In the genomic region with DNA sequence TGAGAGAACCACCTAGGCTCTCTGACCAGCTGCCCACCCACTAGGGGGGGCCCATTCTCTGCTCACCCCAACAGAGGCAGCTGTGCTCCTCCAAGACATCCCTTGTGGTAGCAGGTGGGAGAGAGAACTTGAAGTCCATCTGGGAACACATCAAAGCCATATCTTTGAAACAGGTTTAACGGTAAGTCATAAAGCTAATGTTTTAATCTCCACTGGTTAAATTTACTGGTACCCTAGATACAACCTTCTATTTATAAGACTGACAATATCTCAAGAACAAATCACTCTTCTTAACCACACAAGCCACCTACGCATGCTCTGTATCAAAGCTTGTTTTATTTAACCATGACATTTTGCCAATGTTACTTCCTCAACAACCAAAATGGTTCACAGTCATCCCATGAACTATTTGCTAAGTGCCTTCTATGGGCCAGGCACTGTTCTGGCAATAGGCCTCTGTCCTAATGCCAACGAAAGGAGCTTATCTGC, we compare ENCODE assay signal across 1 cellular context.
TF ChIP-seq lines count a peak whose summit lies in the region.

No MANE protein-coding gene starts in this region.

TF ChIP-seq in K562, 482 proteins besides CTCF, POLR2A, EP300 and RAD21:
- TF ChIP-seq, protein P1, sequence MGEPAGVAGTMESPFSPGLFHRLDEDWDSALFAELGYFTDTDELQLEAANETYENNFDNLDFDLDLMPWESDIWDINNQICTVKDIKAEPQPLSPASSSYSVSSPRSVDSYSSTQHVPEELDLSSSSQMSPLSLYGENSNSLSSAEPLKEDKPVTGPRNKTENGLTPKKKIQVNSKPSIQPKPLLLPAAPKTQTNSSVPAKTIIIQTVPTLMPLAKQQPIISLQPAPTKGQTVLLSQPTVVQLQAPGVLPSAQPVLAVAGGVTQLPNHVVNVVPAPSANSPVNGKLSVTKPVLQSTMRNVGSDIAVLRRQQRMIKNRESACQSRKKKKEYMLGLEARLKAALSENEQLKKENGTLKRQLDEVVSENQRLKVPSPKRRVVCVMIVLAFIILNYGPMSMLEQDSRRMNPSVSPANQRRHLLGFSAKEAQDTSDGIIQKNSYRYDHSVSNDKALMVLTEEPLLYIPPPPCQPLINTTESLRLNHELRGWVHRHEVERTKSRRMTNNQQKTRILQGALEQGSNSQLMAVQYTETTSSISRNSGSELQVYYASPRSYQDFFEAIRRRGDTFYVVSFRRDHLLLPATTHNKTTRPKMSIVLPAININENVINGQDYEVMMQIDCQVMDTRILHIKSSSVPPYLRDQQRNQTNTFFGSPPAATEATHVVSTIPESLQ (CRISPR knock-in tag; IDR thresholded peaks at IDR 0.05) = no peak
- no peak for TF ChIP-seq POLR2AphosphoS2 (IDR thresholded peaks at IDR 0.05; ENCODE audit: low read length)
- TF ChIP-seq, protein P2, sequence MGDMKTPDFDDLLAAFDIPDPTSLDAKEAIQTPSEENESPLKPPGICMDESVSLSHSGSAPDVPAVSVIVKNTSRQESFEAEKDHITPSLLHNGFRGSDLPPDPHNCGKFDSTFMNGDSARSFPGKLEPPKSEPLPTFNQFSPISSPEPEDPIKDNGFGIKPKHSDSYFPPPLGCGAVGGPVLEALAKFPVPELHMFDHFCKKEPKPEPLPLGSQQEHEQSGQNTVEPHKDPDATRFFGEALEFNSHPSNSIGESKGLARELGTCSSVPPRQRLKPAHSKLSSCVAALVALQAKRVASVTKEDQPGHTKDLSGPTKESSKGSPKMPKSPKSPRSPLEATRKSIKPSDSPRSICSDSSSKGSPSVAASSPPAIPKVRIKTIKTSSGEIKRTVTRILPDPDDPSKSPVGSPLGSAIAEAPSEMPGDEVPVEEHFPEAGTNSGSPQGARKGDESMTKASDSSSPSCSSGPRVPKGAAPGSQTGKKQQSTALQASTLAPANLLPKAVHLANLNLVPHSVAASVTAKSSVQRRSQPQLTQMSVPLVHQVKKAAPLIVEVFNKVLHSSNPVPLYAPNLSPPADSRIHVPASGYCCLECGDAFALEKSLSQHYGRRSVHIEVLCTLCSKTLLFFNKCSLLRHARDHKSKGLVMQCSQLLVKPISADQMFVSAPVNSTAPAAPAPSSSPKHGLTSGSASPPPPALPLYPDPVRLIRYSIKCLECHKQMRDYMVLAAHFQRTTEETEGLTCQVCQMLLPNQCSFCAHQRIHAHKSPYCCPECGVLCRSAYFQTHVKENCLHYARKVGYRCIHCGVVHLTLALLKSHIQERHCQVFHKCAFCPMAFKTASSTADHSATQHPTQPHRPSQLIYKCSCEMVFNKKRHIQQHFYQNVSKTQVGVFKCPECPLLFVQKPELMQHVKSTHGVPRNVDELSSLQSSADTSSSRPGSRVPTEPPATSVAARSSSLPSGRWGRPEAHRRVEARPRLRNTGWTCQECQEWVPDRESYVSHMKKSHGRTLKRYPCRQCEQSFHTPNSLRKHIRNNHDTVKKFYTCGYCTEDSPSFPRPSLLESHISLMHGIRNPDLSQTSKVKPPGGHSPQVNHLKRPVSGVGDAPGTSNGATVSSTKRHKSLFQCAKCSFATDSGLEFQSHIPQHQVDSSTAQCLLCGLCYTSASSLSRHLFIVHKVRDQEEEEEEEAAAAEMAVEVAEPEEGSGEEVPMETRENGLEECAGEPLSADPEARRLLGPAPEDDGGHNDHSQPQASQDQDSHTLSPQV (IDR thresholded peaks at IDR 0.05) = no peak
- TF ChIP-seq NCOA1 (IDR thresholded peaks at IDR 0.05; ENCODE audit: low read depth) = no peak
- TF ChIP-seq CBFA2T3 (IDR thresholded peaks at IDR 0.05) = no peak
